ENCODE assay signal across 8 cellular contexts in genomic region chr12:70365648-70366518, GRCh38. TPM values are rescaled to one million over a fixed set of nuclear protein-coding genes. Genes with fewer than 3 reads are reported as not detected.
DNase-seq lines count a peak whose midpoint lies in the region; ATAC-seq and TF ChIP-seq lines count a peak whose summit lies in the region.

KCNMB4 (plus strand) TSS chr12:70366290; CDS start chr12:70366735, 445 bp downstream.

- intact Hi-C loops in right cardiac atrium (cut with DNase I), result loop anchor here in 2 of 4 donors (10.0 kb wide), 2 partner anchors 121 to 209 kb away; partner anchors contain the start of gene CNOT2 (in 1 of the 2)

- no peak within 1 kb of the TSS for H3T11ph ChIP-seq in H9 (ENCODE audit: low read length)

- no CpG with 5 or more reads among the region's 88 CpGs for WGBS in H9 (ENCODE audit: extremely low coverage, insufficient read length, low lambda C conversion rate)
- under 1% methylated on average over 88 of the region's 88 CpGs for WGBS in right cardiac atrium

- H3K36me3 ChIP-seq in ES-I3 (ENCODE audit: insufficient read depth, low read length), result 0 out of 2 replicates have a peak, but pooled peaks cover 2% of the 10 kb centered on the region

- H3K14ac ChIP-seq in H9 (ENCODE audit: insufficient read depth, low read length), result peak within 1 kb of the TSS; percentile 69; the same call in 1 of the 2 replicates

- DNase-seq in H9 (peak; percentile 97), LoVo (ENCODE audit: low spot score) (peak; percentile 72), T follicular helper cell (ENCODE audit: low read depth) (peak; percentile 59), right cardiac atrium (peak; percentile 72 to 90 (median 87)), retina (peak; percentile 86), NCI-H2107 treated with DMSO at 0.1 percent for 48 hours (lab: John Stamatoyannopoulos, UW; ENCODE audit: unreplicated experiment) (no peak)
- DNase-seq in activated naive CD8-positive, alpha-beta T cell treated with anti-CD3 and anti-CD28 coated beads, Interleukin-2, amount 50 U/mL, for 24 hours, result peak; percentile 77

- peaks cover 0 to 2% of the 10 kb centered on the region in 2 experiments; a peak in 1 of 5 replicates for H3K9me3 Mint-ChIP-seq in H9
- no peaks in the 10 kb centered on the region for H3K9me3 Mint-ChIP-seq in activated naive CD8-positive, alpha-beta T cell treated with anti-CD3 and anti-CD28 coated beads, Interleukin-2, amount 50 U/mL, for 24 hours

- H3K36me3 Mint-ChIP-seq in H9 (ENCODE audit: insufficient read depth in 1 of 3, low read depth in 3 of 3), result peaks cover 0 to 5% (median 3%) of the 10 kb centered on the region in 3 experiments; a peak in 4 of 7 replicates
- H3K36me3 Mint-ChIP-seq in activated naive CD8-positive, alpha-beta T cell treated with anti-CD3 and anti-CD28 coated beads, Interleukin-2, amount 50 U/mL, for 24 hours (ENCODE audit: low read depth), result no peaks in the 10 kb centered on the region

- no peak within 1 kb of the TSS for H2BK5ac ChIP-seq in H9 (ENCODE audit: insufficient read length, low read length)

- no peaks in the 10 kb centered on the region; the same call in 1 of the 2 replicates for H3K79me2 ChIP-seq in H9 (ENCODE audit: insufficient read depth, low read length)

- H4K8ac ChIP-seq in H9 (replicated peaks; ENCODE audit: insufficient read length, low read depth, low read length), result no peak within 1 kb of the TSS

- TF ChIP-seq CTCF in H9 (conservative IDR thresholded peaks at IDR 0.05), result no peak

- H2BK20ac ChIP-seq in H9 (ENCODE audit: low read depth, low read length, poor library complexity, severe bottlenecking), result no peak within 1 kb of the TSS

- peak within 1 kb of the TSS; percentile 16 for H3K18ac ChIP-seq in H9 (ENCODE audit: insufficient read length, low read depth, low read length)

- no peak within 1 kb of the TSS for H3K56ac ChIP-seq in H9 (ENCODE audit: insufficient read length, low read depth, low read length)

- H3K79me1 ChIP-seq in H9 (ENCODE audit: insufficient read depth, low read depth, low read length, poor library complexity, severe bottlenecking), result no peaks in the 10 kb centered on the region

- no peak within 1 kb of the TSS for H2BK15ac ChIP-seq in H9 (ENCODE audit: low read depth, low read length)

- no peaks in the 10 kb centered on the region for H4K20me1 ChIP-seq in H9 (ENCODE audit: control insufficient read depth, insufficient read depth, insufficient read length)

- no peaks in the 10 kb centered on the region for H3K27me3 ChIP-seq in H9 (ENCODE audit: insufficient read depth, low read length)
- H3K27me3 ChIP-seq in right cardiac atrium (ENCODE audit: control insufficient read depth, insufficient read depth), result no peaks in the 10 kb centered on the region

- H3K4me3 ChIP-seq in right cardiac atrium (ENCODE audit: low read length), result peak within 1 kb of the TSS; percentile 99

- peak within 1 kb of the TSS; percentile 91 to 97 for H3K4me3 Mint-ChIP-seq in H9
- H3K4me3 Mint-ChIP-seq in activated naive CD8-positive, alpha-beta T cell treated with anti-CD3 and anti-CD28 coated beads, Interleukin-2, amount 50 U/mL, for 24 hours, result peak within 1 kb of the TSS; percentile 87

- H3K23me2 ChIP-seq in H9 (ENCODE audit: insufficient read length, low read depth, low read length, poor library complexity, severe bottlenecking), result peaks cover 21% of the 10 kb centered on the region

- H3K27ac ChIP-seq in H9 (ENCODE audit: insufficient read length, low read depth, low read length) (no peak within 1 kb of the TSS), right cardiac atrium (ENCODE audit: low read length) (peak within 1 kb of the TSS; percentile 10)

- H3K9ac ChIP-seq in ES-I3 (ENCODE audit: low read depth, low read length) (peak within 1 kb of the TSS; percentile 73), H9 (ENCODE audit: extremely low read depth, insufficient read length, low read length) (peak within 1 kb of the TSS; percentile 60)

- no peak within 1 kb of the TSS for H2AK5ac ChIP-seq in H9 (ENCODE audit: insufficient read length, low read length)

- no peak within 1 kb of the TSS for H3K4ac ChIP-seq in H9 (ENCODE audit: low read depth, low read length)

- H3K4me1 ChIP-seq in ES-I3 (ENCODE audit: insufficient read depth, low read length), result peaks cover 5% of the 10 kb centered on the region; the same call in 1 of the 2 replicates
- H3K4me1 ChIP-seq in H9 (ENCODE audit: insufficient read depth, low read length), result no peaks in the 10 kb centered on the region
- H3K4me1 ChIP-seq in right cardiac atrium (ENCODE audit: control insufficient read depth, insufficient read depth, low read length), result peaks cover 2% of the 10 kb centered on the region

- no peak within 1 kb of the TSS for H2AFZ ChIP-seq in H9 (ENCODE audit: low read length)

- H3K9me3 ChIP-seq in ES-I3 (ENCODE audit: control insufficient read depth, insufficient read depth, low read length) (no peaks in the 10 kb centered on the region), H9 (ENCODE audit: control insufficient read depth, low read depth, low read length) (no peaks in the 10 kb centered on the region), right cardiac atrium (ENCODE audit: control insufficient read depth, low read length) (no peaks in the 10 kb centered on the region)

- H3K4me2 ChIP-seq in H9 (ENCODE audit: insufficient read depth, insufficient read length, low read length), result peak within 1 kb of the TSS; percentile 99

- no peak within 1 kb of the TSS for H2BK12ac ChIP-seq in H9 (ENCODE audit: insufficient read length, low read depth, low read length)

- ATAC-seq in activated naive CD8-positive, alpha-beta T cell treated with anti-CD3 and anti-CD28 coated beads, Interleukin-2, amount 50 U/mL, for 24 hours, result peak; percentile 94
- ATAC-seq in right cardiac atrium, result peak; percentile 95 to 97

- no peak within 1 kb of the TSS for H3K23ac ChIP-seq in H9 (ENCODE audit: insufficient read length, low read depth, low read length)

- no peak within 1 kb of the TSS for H2BK120ac ChIP-seq in H9 (ENCODE audit: low read depth, low read length, poor library complexity, severe bottlenecking)

- peaks cover 6% of the 10 kb centered on the region for H3K27me3 Mint-ChIP-seq in H9 (ENCODE audit: low read depth)
- H3K27me3 Mint-ChIP-seq in activated naive CD8-positive, alpha-beta T cell treated with anti-CD3 and anti-CD28 coated beads, Interleukin-2, amount 50 U/mL, for 24 hours, result peaks cover 9% of the 10 kb centered on the region

- peaks cover 18 to 27% of the 10 kb centered on the region in 2 experiments for H3K4me1 Mint-ChIP-seq in H9
- H3K4me1 Mint-ChIP-seq in activated naive CD8-positive, alpha-beta T cell treated with anti-CD3 and anti-CD28 coated beads, Interleukin-2, amount 50 U/mL, for 24 hours, result peaks cover 23% of the 10 kb centered on the region

- H3K27ac Mint-ChIP-seq in H9, result peak within 1 kb of the TSS in 2 of 3 experiments; percentile 79 to 91; a peak in 2 of 7 replicates
- H3K27ac Mint-ChIP-seq in activated naive CD8-positive, alpha-beta T cell treated with anti-CD3 and anti-CD28 coated beads, Interleukin-2, amount 50 U/mL, for 24 hours, result peak within 1 kb of the TSS; percentile 54

- H4K91ac ChIP-seq in H9 (ENCODE audit: insufficient read length, low read depth, low read length), result no peak within 1 kb of the TSS

- H4K5ac ChIP-seq in H9 (ENCODE audit: insufficient read length, low read depth, low read length), result no peak within 1 kb of the TSS

RNA-seq across cellular contexts. Expression of gene KCNMB4, which starts in this region (rescaled TPM):
- total RNA-seq in H9 (2021), result 16.1 and 16.2 TPM in 2 replicates
- total RNA-seq in right cardiac atrium, result 1 to 10 TPM; 2.4 to 4.5 (median 3.2) TPM
- 3.6 TPM for polyA plus RNA-seq in right cardiac atrium
